In genomic region chr19:30390356-30390988, GRCh38 we compare ENCODE assay signal across 24 cellular contexts. TPM values are rescaled to one million over a fixed set of nuclear protein-coding genes. Genes with fewer than 3 reads are reported as not detected.
A peak's percentile ranks its signal among the peaks of the same experiment; 100 is the strongest.
DNase-seq lines count a peak whose midpoint lies in the region; ATAC-seq and TF ChIP-seq lines count a peak whose summit lies in the region.
"Had no signal": no experiment of that assay in that cellular context is flagged by ENCODE, and none has a peak within 500 bp of the region (broad histone marks: within the 10 kb centered on the region; RNA-seq: fewer than 3 reads in every experiment).

No MANE protein-coding gene starts in this region.

- H4K20me1 ChIP-seq in BLaER1 (0 out of 2 replicates have a peak, but pooled peaks cover 8% of the 10 kb centered on the region), SK-N-SH (ENCODE audit: insufficient read depth) (no peaks in the 10 kb centered on the region)

- H2AFZ ChIP-seq in SK-N-SH (ENCODE audit: low read depth) = no peak overlapping the region
- H2AFZ ChIP-seq: PC-9 had no signal

- no peak for TF ChIP-seq EP300 in SK-N-SH (IDR thresholded peaks at IDR 0.05; ENCODE audit: borderline replicate concordance in 1 of 2, low read depth in 1 of 2, low read length in 1 of 2)

- H3F3A ChIP-seq in SK-N-SH (replicated peaks; ENCODE audit: insufficient read depth) = no peaks in the 10 kb centered on the region

- no peaks in the 10 kb centered on the region for H3K36me3 Mint-ChIP-seq in osteocyte (ENCODE audit: unreplicated experiment)
- H3K36me3 Mint-ChIP-seq: CD14-positive monocyte; CD8-positive, alpha-beta memory T cell had no signal

- H3K9me3 ChIP-seq in BLaER1 (no peaks in the 10 kb centered on the region), SK-N-SH (no peaks in the 10 kb centered on the region)
- H3K9me3 ChIP-seq: A549 had no signal

- H3K27ac ChIP-seq in BLaER1 (no peak overlapping the region), dorsolateral prefrontal cortex (peak overlapping the region in 45 of 59 donors; percentile 3 to 80 (median 47)), SK-N-SH (ENCODE audit: low read depth in 2 of 2, low read length in 1 of 2) (no peak overlapping the region)
- H3K27ac ChIP-seq: A549, PC-9 had no signal

- H3K27me3 ChIP-seq in BLaER1 = peaks cover 4% of the 10 kb centered on the region; the same call in 1 of the 2 replicates
- peaks cover 0 to 3% (median 0%) of the 10 kb centered on the region in 45 donors for H3K27me3 ChIP-seq in dorsolateral prefrontal cortex
- no peaks in the 10 kb centered on the region for H3K27me3 ChIP-seq in SK-N-SH (ENCODE audit: insufficient read depth)

- 30% methylated on average over 7 of the region's 9 CpGs for WGBS in SK-N-SH (ENCODE audit: low lambda C conversion rate)

- POLR2A ChIA-PET in SK-N-SH (lab: Yijun Ruan, JAX) = no interaction called here

- H3K27ac Mint-ChIP-seq in osteocyte (ENCODE audit: unreplicated experiment) = no peak overlapping the region
- H3K27ac Mint-ChIP-seq: CD8-positive, alpha-beta memory T cell had no signal

- DNase-seq in G401 (ENCODE audit: low spot score) (peak; percentile 40), dorsolateral prefrontal cortex (no peak), osteocyte (ENCODE audit: extremely low spot score, unreplicated experiment) (peak; percentile 76), SK-N-SH (no peak), SW 1271 (lab: John Stamatoyannopoulos, UW) (no peak)
- DNase-seq: AML-193; CD8-positive, alpha-beta memory T cell; DMS 273 treated with DMSO at 0.1 percent for 48 hours; DND-41; MV-4-11; NCI-H1105 treated with DMSO at 0.1 percent for 48 hours; NCI-H146; NCI-H1930; NCI-H2107; NCI-H524 treated with DMSO at 0.1 percent for 48 hours; PC-9 had no signal

- H3K9me3 Mint-ChIP-seq in osteocyte (ENCODE audit: unreplicated experiment) = peaks cover 51% of the 10 kb centered on the region

- no peak for ATAC-seq in HG03469 (IDR thresholded peaks at IDR 0.05; ENCODE audit: unreplicated experiment)
- ATAC-seq: A549, K562, Right ventricle myocardium inferior had no signal

- TF ChIP-seq RAD21 in SK-N-SH (IDR thresholded peaks at IDR 0.05; ENCODE audit: low read length) = no peak

- H3K79me2 ChIP-seq in SK-N-SH (ENCODE audit: insufficient read depth) = no peaks in the 10 kb centered on the region

- H3K4me3 ChIP-seq in BLaER1 (no peak overlapping the region), dorsolateral prefrontal cortex (peak overlapping the region in 1 of 59 donors; percentile 1), SK-N-SH (ENCODE audit: low read depth in 2 of 2, low read length in 1 of 2) (no peak overlapping the region)
- H3K4me3 ChIP-seq: A549, K562, PC-9 had no signal

- H3K4me1 ChIP-seq in BLaER1 (peaks cover 31% of the 10 kb centered on the region), SK-N-SH (ENCODE audit: control insufficient read depth in 1 of 2, insufficient read depth in 2 of 2, low read depth in 1 of 2, low read length in 1 of 2) (peaks cover 0 to 22% of the 10 kb centered on the region in 2 experiments; a peak in 1 of 4 replicates)
- H3K4me1 ChIP-seq: A549 had no signal

- H3K36me3 ChIP-seq in BLaER1 (no peaks in the 10 kb centered on the region), SK-N-SH (replicated peaks in 1 of 2; ENCODE audit: control insufficient read depth in 1 of 2, insufficient read depth in 2 of 2, low read length in 1 of 2) (no peaks in the 10 kb centered on the region)

- CTCF ChIA-PET in SK-N-SH (lab: Yijun Ruan, JAX) = interaction anchor here (1.1 to 2.5 kb wide), 4 partner anchors 11 to 260 kb away, joined by 3 to 6 read pairs (median 4); no protein-coding TSS in a partner anchor

- H3K9ac ChIP-seq in BLaER1 (no peak overlapping the region), SK-N-SH (no peak overlapping the region)

- no peaks in the 10 kb centered on the region for H3K9me2 ChIP-seq in SK-N-SH

- H3K4me1 Mint-ChIP-seq in osteocyte (ENCODE audit: unreplicated experiment) = no peaks in the 10 kb centered on the region
- H3K4me1 Mint-ChIP-seq: CD14-positive monocyte; CD8-positive, alpha-beta memory T cell had no signal

- in situ Hi-C loops in G401 (cut with HindIII; ENCODE audit: low sequenced_read_pairs) = no loop called here

- H3K4me3 Mint-ChIP-seq in osteocyte (ENCODE audit: unreplicated experiment) = no peak overlapping the region
- H3K4me3 Mint-ChIP-seq: CD14-positive monocyte; CD8-positive, alpha-beta memory T cell had no signal

- no peaks in the 10 kb centered on the region for H3K27me3 Mint-ChIP-seq in osteocyte (ENCODE audit: unreplicated experiment)

- TF ChIP-seq CTCF in dorsolateral prefrontal cortex (IDR thresholded peaks at IDR 0.05 in 54 of 56, conservative IDR thresholded peaks at IDR 0.05 in 2 of 56; ENCODE audit: low read depth in 1 of 56, partially characterized antibody in 56 of 56) (no peak), osteocyte (IDR thresholded peaks at IDR 0.05) (no peak), SK-N-SH (IDR thresholded peaks at IDR 0.05) (no peak)

- H3K4me2 ChIP-seq in BLaER1 (peak overlapping the region; percentile 92), SK-N-SH (no peak overlapping the region)
- H3K4me2 ChIP-seq: A549, PC-9 had no signal

- intact Hi-C loops in dorsolateral prefrontal cortex (cut with DNase I) = no loop called here

TF ChIP-seq in SK-N-SH, 30 proteins besides CTCF, POLR2A, EP300 and RAD21:
- TF ChIP-seq MAX (IDR thresholded peaks at IDR 0.05; ENCODE audit: low read depth) (no peak), TCF12 (IDR thresholded peaks at IDR 0.05) (no peak), CHD2 (IDR thresholded peaks at IDR 0.05; ENCODE audit: low read length, partially characterized antibody) (no peak), JUND (IDR thresholded peaks at IDR 0.05) (no peak), RFX5 (IDR thresholded peaks at IDR 0.05; ENCODE audit: low read length) (no peak), FOXJ3 (CRISPR knock-in tag; IDR thresholded peaks at IDR 0.05) (no peak), FOSL2 (IDR thresholded peaks at IDR 0.05; ENCODE audit: borderline replicate concordance, low read depth) (no peak), NRF1 (IDR thresholded peaks at IDR 0.05; ENCODE audit: low read depth, low read length) (no peak), MEF2A (IDR thresholded peaks at IDR 0.05; ENCODE audit: borderline replicate concordance, low read depth) (no peak), USF1 (IDR thresholded peaks at IDR 0.05; ENCODE audit: borderline replicate concordance, low read depth) (no peak), PBX3 (IDR thresholded peaks at IDR 0.05) (no peak), GABPA (IDR thresholded peaks at IDR 0.05; ENCODE audit: low read depth) (no peak), USF2 (IDR thresholded peaks at IDR 0.05; ENCODE audit: borderline replicate concordance, low read depth, low read length) (no peak), MXI1 (IDR thresholded peaks at IDR 0.05; ENCODE audit: low read depth, low read length) (no peak), YY1 (IDR thresholded peaks at IDR 0.05; ENCODE audit: low read depth) (no peak), NFIC (IDR thresholded peaks at IDR 0.05; ENCODE audit: borderline replicate concordance) (no peak), IRF3 (IDR thresholded peaks at IDR 0.05; ENCODE audit: low read depth, low read length) (no peak), SMC3 (IDR thresholded peaks at IDR 0.05; ENCODE audit: low read depth, low read length) (no peak)

RNA-seq across cellular contexts. Expression of gene ZNF536, which starts 18.3 kb away (rescaled TPM):
- not detected in 2 replicates for total RNA-seq in G401 (2014; rRNA removed; shearing (Covaris generic))
- total RNA-seq in dorsolateral prefrontal cortex (100 to 1,000 TPM in 7 of 120 experiments, 10 to 100 TPM in 113; 15.6 to 171 (median 49.0) TPM), osteocyte (not detected in 2 replicates)
- polyA plus RNA-seq in SK-N-SH (2012; rRNA removed) = 0.41 and 0.57 TPM in 2 replicates
- 0.40 and 0.92 TPM in 2 replicates for polyA plus RNA-seq in SK-N-SH (2012; cell fraction: cytosol; rRNA removed)
- polyA plus RNA-seq in SK-N-SH (2012; cell fraction: nucleus; rRNA removed) = 0.64 and 0.95 TPM in 2 replicates
- total RNA-seq: CD8-positive, alpha-beta memory T cell; K562; LHCN-M2; MCF 10A; PC-9 had no signal
- polyA plus RNA-seq: A549; CD14-positive monocyte; CD8-positive, alpha-beta memory T cell; K562 had no signal

Comparison
In these comparisons a context has a peak if more than half of its experiments do, and no peak if none do; other contexts are left out.
1. H3K27ac ChIP-seq: peak in dorsolateral prefrontal cortex (45 of 59); none in BLaER1 (single experiment) and SK-N-SH (0 of 2).
2. DNase-seq: peak in G401 (single experiment) and osteocyte (single experiment); none in dorsolateral prefrontal cortex (0 of 10), SK-N-SH (single experiment) and SW 1271 (0 of 2).
3. RNA of gene ZNF536, which starts 18.3 kb away (total RNA-seq): 15.6 to 171 TPM in dorsolateral prefrontal cortex; not detected in G401 and not detected in osteocyte; every median in the first group is over 10 times any median in the second.